In the genomic region with DNA sequence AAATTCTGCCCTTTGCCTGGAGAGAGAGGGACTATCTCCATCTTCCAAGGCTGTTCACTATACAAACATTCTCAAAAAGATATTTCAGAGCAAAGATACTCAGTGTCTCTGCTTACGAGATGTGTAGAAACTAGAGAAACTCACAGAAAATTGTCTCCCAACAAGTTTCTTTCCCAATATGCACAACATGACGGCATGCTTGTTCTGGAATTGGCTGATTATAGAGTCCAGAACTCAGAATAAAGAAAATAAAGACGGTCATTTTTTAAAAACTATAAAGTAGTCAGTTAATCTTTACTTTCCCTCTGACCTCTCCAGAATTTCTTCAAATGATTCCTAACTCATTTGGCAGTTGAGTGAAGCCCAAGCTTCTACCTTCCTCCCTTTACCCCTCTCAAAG, we compare ENCODE assay signal across 35 cellular contexts.
DNase-seq lines count a peak whose midpoint lies in the region; ATAC-seq, FAIRE-seq and TF ChIP-seq lines count a peak whose summit lies in the region.
"Had no signal": no experiment of that assay in that cellular context is flagged by ENCODE, and none has a peak within 500 bp of the region (broad histone marks: within the 10 kb centered on the region; RNA-seq: fewer than 3 reads in every experiment).

No MANE protein-coding gene starts in this region.

- no peak for ATAC-seq in GM12878
- no peak for ATAC-seq in K562
- no peak for ATAC-seq in WTC11
- ATAC-seq: A549; CD8-positive, alpha-beta T cell had no signal

- TF ChIP-seq CTCF in HEK293 (tag by site-specific recombination; IDR thresholded peaks at IDR 0.05) (no peak), GM12878 (IDR thresholded peaks at IDR 0.05 in 2 of 3, conservative IDR thresholded peaks at IDR 0.05 in 1 of 3; ENCODE audit: control insufficient read depth in 2 of 3, extremely low read depth in 1 of 3, insufficient read depth in 1 of 3, low read depth in 3 of 3, low read length in 3 of 3) (no peak), K562 (IDR thresholded peaks at IDR 0.05 in 2 of 3, conservative IDR thresholded peaks at IDR 0.05 in 1 of 3; ENCODE audit: insufficient read depth in 2 of 3, low read depth in 1 of 3, low read length in 3 of 3) (no peak), MM.1S (IDR thresholded peaks at IDR 0.05; ENCODE audit: low read length) (no peak), WTC11 (IDR thresholded peaks at IDR 0.05) (no peak)

- H3K9ac ChIP-seq in GM12878 (ENCODE audit: control insufficient read depth, insufficient read depth, low read length) (no peak overlapping the region), K562 (ENCODE audit: insufficient read depth in 1 of 2, low read depth in 2 of 2, low read length in 2 of 2) (no peak overlapping the region), MM.1S (ENCODE audit: low read length) (no peak overlapping the region)
- H3K9ac ChIP-seq: BLaER1; BLaER1 treated with 17β-estradiol and CSF1 and Interleukin-3, amounts not matched to agents 10 nM and 100 nM had no signal

- CTCF ChIA-PET in HEK293 (lab: Yijun Ruan, JAX), result no interaction called here
- CTCF ChIA-PET in GM12878 (lab: Yijun Ruan, JAX), result no interaction called here
- CTCF ChIA-PET in K562 (lab: Yijun Ruan, JAX; ENCODE audit: low intra/inter-chr PET ratio), result no interaction called here
- CTCF ChIA-PET in WTC11 (lab: Charles Lee), result no interaction called here

- H3K27me3 ChIP-seq in GM12878 (replicated peaks in 1 of 2; ENCODE audit: control insufficient read depth in 2 of 2, insufficient read depth in 2 of 2, low read length in 1 of 2) (no peaks in the 10 kb centered on the region), K562 (ENCODE audit: control insufficient read depth in 2 of 2, insufficient read depth in 2 of 2, low read length in 2 of 2) (no peaks in the 10 kb centered on the region), MM.1S (replicated peaks; ENCODE audit: insufficient read depth, low read length) (no peaks in the 10 kb centered on the region)
- H3K27me3 ChIP-seq: BE2C; BLaER1; BLaER1 treated with 17β-estradiol and CSF1 and Interleukin-3, amounts not matched to agents 10 nM and 100 nM had no signal

- POLR2A ChIA-PET in HEK293 (lab: Yijun Ruan, JAX), result no interaction called here
- POLR2A ChIA-PET in GM12878 (lab: Charles Lee), result no interaction called here
- POLR2A ChIA-PET in K562 (lab: Yijun Ruan, JAX), result no interaction called here
- POLR2A ChIA-PET in WTC11 (lab: Charles Lee), result no interaction called here

- H3K4me2 ChIP-seq in GM12878 (ENCODE audit: control insufficient read depth, insufficient read depth) (no peak overlapping the region), K562 (ENCODE audit: insufficient read depth, low read length) (no peak overlapping the region), MM.1S (ENCODE audit: low read depth, low read length) (no peak overlapping the region)
- H3K4me2 ChIP-seq: A549; BLaER1; BLaER1 treated with 17β-estradiol and CSF1 and Interleukin-3, amounts not matched to agents 10 nM and 100 nM had no signal

- H3K9me3 ChIP-seq in HEK293 (ENCODE audit: control insufficient read depth, insufficient read depth, low read depth, low read length), result no peaks in the 10 kb centered on the region
- H3K9me3 ChIP-seq in GM12878 (replicated peaks; ENCODE audit: control insufficient read depth, insufficient read depth, low read length), result no peaks in the 10 kb centered on the region
- peaks cover 2% of the 10 kb centered on the region; the same call in 1 of the 2 replicates for H3K9me3 ChIP-seq in K562 (replicated peaks; ENCODE audit: control insufficient read depth, insufficient read depth, low read depth, low read length)
- no peaks in the 10 kb centered on the region for H3K9me3 ChIP-seq in MM.1S (replicated peaks; ENCODE audit: insufficient read depth, low read length)
- H3K9me3 ChIP-seq: A549, BE2C, BLaER1, Caco-2 had no signal

- TF ChIP-seq RAD21 in GM12878 (IDR thresholded peaks at IDR 0.05; ENCODE audit: insufficient read depth, low read depth, low read length) (no peak), K562 (CRISPR knock-in tag; conservative IDR thresholded peaks at IDR 0.05 in 1 of 2, IDR thresholded peaks at IDR 0.05 in 1 of 2) (no peak)

- H3K9me2 ChIP-seq in MM.1S (replicated peaks; ENCODE audit: insufficient read depth, low read length), result no peaks in the 10 kb centered on the region

- BruUV-seq in GM12878 (replicated peaks; lab: Mats Ljungman, UMichigan) (no TSS peak), K562 (replicated peaks; lab: Mats Ljungman, UMichigan) (no TSS peak)

- TF ChIP-seq EP300 in GM12878 (IDR thresholded peaks at IDR 0.05; ENCODE audit: borderline replicate concordance in 1 of 2, control insufficient read depth in 1 of 2, low read depth in 2 of 2, low read length in 2 of 2) (no peak), K562 (IDR thresholded peaks at IDR 0.05; ENCODE audit: low read length) (no peak)

- H3K27ac ChIP-seq in HEK293 (ENCODE audit: extremely low read depth, low read depth, low read length) (no peak overlapping the region), GM12878 (ENCODE audit: control insufficient read depth, insufficient read depth) (no peak overlapping the region), K562 (ENCODE audit: extremely low read depth, low read depth, low read length) (no peak overlapping the region), MM.1S (ENCODE audit: low read length) (no peak overlapping the region)
- H3K27ac ChIP-seq: 22Rv1; A549; BLaER1; BLaER1 treated with 17β-estradiol and CSF1 and Interleukin-3, amounts not matched to agents 10 nM and 100 nM; C4-2B had no signal

- H2AFZ ChIP-seq in GM12878 (ENCODE audit: control insufficient read depth, low read depth, low read length) (no peak overlapping the region), K562 (ENCODE audit: low read depth, low read length) (no peak overlapping the region), MM.1S (ENCODE audit: low read length) (no peak overlapping the region)

- H4K20me1 ChIP-seq in GM12878 (ENCODE audit: control insufficient read depth, insufficient read depth) (no peaks in the 10 kb centered on the region), K562 (replicated peaks; ENCODE audit: control insufficient read depth, insufficient read depth, low read length) (no peaks in the 10 kb centered on the region), MM.1S (ENCODE audit: insufficient read depth, low read length) (no peaks in the 10 kb centered on the region)
- H4K20me1 ChIP-seq: BLaER1; BLaER1 treated with 17β-estradiol and CSF1 and Interleukin-3, amounts not matched to agents 10 nM and 100 nM had no signal

- no peaks in the 10 kb centered on the region for H3K36me3 ChIP-seq in HEK293 (ENCODE audit: control insufficient read depth in 2 of 2, insufficient read depth in 1 of 2, low read length in 2 of 2)
- H3K36me3 ChIP-seq in GM12878 (ENCODE audit: control insufficient read depth in 2 of 2, insufficient read depth in 2 of 2, low read length in 1 of 2), result no peaks in the 10 kb centered on the region
- no peaks in the 10 kb centered on the region for H3K36me3 ChIP-seq in K562 (ENCODE audit: control insufficient read depth, insufficient read depth, low read length)
- no peaks in the 10 kb centered on the region for H3K36me3 ChIP-seq in MM.1S (replicated peaks; ENCODE audit: insufficient read depth, low read length)
- H3K36me3 ChIP-seq: BE2C; BLaER1; BLaER1 treated with 17β-estradiol and CSF1 and Interleukin-3, amounts not matched to agents 10 nM and 100 nM had no signal

- no peak overlapping the region for H3K4me3 Mint-ChIP-seq in WTC11
- H3K4me3 Mint-ChIP-seq: B cell; CD14-positive monocyte; CD4-positive, alpha-beta memory T cell; CD4-positive, alpha-beta T cell; CD8-positive, alpha-beta memory T cell; CD8-positive, alpha-beta T cell had no signal

- H3K4me3 ChIP-seq in HEK293 (ENCODE audit: low read depth, low read length) (no peak overlapping the region), GM12878 (no peak overlapping the region), K562 (no peak overlapping the region), MM.1S (ENCODE audit: low read length) (no peak overlapping the region)
- H3K4me3 ChIP-seq: A549; BLaER1; BLaER1 treated with 17β-estradiol and CSF1 and Interleukin-3, amounts not matched to agents 10 nM and 100 nM had no signal

- peaks cover 9% of the 10 kb centered on the region for H3K9me3 Mint-ChIP-seq in WTC11
- H3K9me3 Mint-ChIP-seq: CD4-positive, alpha-beta T cell; CD8-positive, alpha-beta T cell had no signal

- no peaks in the 10 kb centered on the region for H3K9me1 ChIP-seq in K562 (ENCODE audit: control insufficient read depth, insufficient read depth, low read length)

- no peaks in the 10 kb centered on the region for H3K79me2 ChIP-seq in GM12878 (ENCODE audit: control insufficient read depth, insufficient read depth, low read length)
- no peaks in the 10 kb centered on the region for H3K79me2 ChIP-seq in K562 (ENCODE audit: control insufficient read depth, insufficient read depth, low read length)
- H3K79me2 ChIP-seq in MM.1S (ENCODE audit: low read length), result no peaks in the 10 kb centered on the region

- H3K27ac Mint-ChIP-seq in WTC11, result no peak overlapping the region
- H3K27ac Mint-ChIP-seq: B cell; CD14-positive monocyte; CD4-positive, alpha-beta memory T cell; CD4-positive, alpha-beta T cell; CD4-positive, CD25-positive, alpha-beta regulatory T cell; CD8-positive, alpha-beta memory T cell; CD8-positive, alpha-beta T cell had no signal

- H3K36me3 Mint-ChIP-seq in WTC11, result no peaks in the 10 kb centered on the region
- H3K36me3 Mint-ChIP-seq: CD14-positive monocyte; CD4-positive, alpha-beta memory T cell; CD4-positive, CD25-positive, alpha-beta regulatory T cell; CD8-positive, alpha-beta T cell had no signal

- FAIRE-seq in GM12878 (lab: Jason Lieb, UNC) (no peak), K562 (lab: Jason Lieb, UNC) (no peak)
- FAIRE-seq: A204.1, A549, D721Med had no signal

- in situ Hi-C loops in GM12878 (cut with MboI), result no loop called here
- in situ Hi-C loops in K562 (cut with MboI), result no loop called here

- DNase-seq in GM12878 (ENCODE audit: low read depth, low spot score) (no peak), K562 (ENCODE audit: extremely low read depth in 1 of 4, low spot score in 3 of 4) (no peak), MM.1S (no peak), WTC11 (ENCODE audit: low spot score) (no peak), cerebellar nuclear complex (lab: John Stamatoyannopoulos, UW) (no peak)
- DNase-seq: 8988T; ACHN; AML-193; BE2C; C1 segment of cervical spinal cord; Caco-2; Calu3; CD4-positive, alpha-beta memory T cell; CD4-positive, alpha-beta T cell; CD4-positive, CD25-positive, alpha-beta regulatory T cell; CD8-positive, alpha-beta memory T cell; CD8-positive, alpha-beta T cell; COR-L47; DMS 273 treated with DMSO at 0.1 percent for 48 hours; DMS153; DMS53; DMS79; DMS79 treated with DMSO at 0.1 percent for 48 hours; DND-41; EL had no signal

- SMC1A ChIA-PET in GM12878 (lab: Charles Lee; ENCODE audit: uncharacterized antibody, unreplicated experiment), result no interaction called here

- H3K4me1 Mint-ChIP-seq in WTC11, result no peaks in the 10 kb centered on the region
- H3K4me1 Mint-ChIP-seq: B cell; CD8-positive, alpha-beta memory T cell had no signal

- H3K27me3 Mint-ChIP-seq in WTC11 (ENCODE audit: low read depth), result no peaks in the 10 kb centered on the region
- H3K27me3 Mint-ChIP-seq: CD4-positive, alpha-beta T cell had no signal

- RAD21 ChIA-PET in GM12878 (lab: Charles Lee; ENCODE audit: unreplicated experiment), result no interaction called here

- TF ChIP-seq POLR2A in GM12878 (IDR thresholded peaks at IDR 0.05; ENCODE audit: low read depth, low read length) (no peak), K562 (conservative IDR thresholded peaks at IDR 0.05) (no peak)

- no peaks in the 10 kb centered on the region for H3F3A ChIP-seq in MM.1S (ENCODE audit: insufficient read depth, low read length)

- H3K4me1 ChIP-seq in HEK293 (ENCODE audit: control insufficient read depth, insufficient read depth, low read length), result no peaks in the 10 kb centered on the region
- no peaks in the 10 kb centered on the region for H3K4me1 ChIP-seq in GM12878 (ENCODE audit: control insufficient read depth, insufficient read depth, low read length)
- peaks cover 4 to 21% of the 10 kb centered on the region in 2 experiments for H3K4me1 ChIP-seq in K562 (replicated peaks in 1 of 2; ENCODE audit: control insufficient read depth in 2 of 2, insufficient read depth in 2 of 2, low read length in 2 of 2)
- H3K4me1 ChIP-seq in MM.1S (ENCODE audit: low read length), result no peaks in the 10 kb centered on the region
- H3K4me1 ChIP-seq: A549, BLaER1 had no signal

- 42% methylated on average over 3 of the region's 3 CpGs for WGBS in GM12878 (ENCODE audit: insufficient coverage, insufficient replicate concordance, low lambda C conversion rate, missing lambda C conversion rate)
- 58% methylated on average over 3 of the region's 3 CpGs for WGBS in K562 (ENCODE audit: insufficient coverage, low coverage, missing lambda C conversion rate)

- intact Hi-C loops in GM12878 (cut with micrococcal nuclease; ENCODE audit: unreplicated experiment), result no loop called here
- intact Hi-C loops in K562 (cut with micrococcal nuclease), result no loop called here
